Comparison of ENCODE assay signal across 7 cellular contexts in genomic region chr17:45293413-45294211, GRCh38. TPM values are rescaled to one million over a fixed set of nuclear protein-coding genes. Genes with fewer than 3 reads are reported as not detected.
A peak's percentile ranks its signal among the peaks of the same experiment; 100 is the strongest.
DNase-seq lines count a peak whose midpoint lies in the region; ATAC-seq and TF ChIP-seq lines count a peak whose summit lies in the region.

No MANE protein-coding gene starts in this region.

- H3K79me2 ChIP-seq in hepatocyte = peaks cover 54% of the 10 kb centered on the region

- no peaks in the 10 kb centered on the region for H3K27me3 ChIP-seq in hepatocyte

- DNase-seq in GM04503 (ENCODE audit: low read depth) (peak; percentile 82), NCI-H226 (peak; percentile 90), astrocyte of the cerebellum (ENCODE audit: low read depth) (peak; percentile 77), hepatocyte (ENCODE audit: low spot score) (peak; percentile 87), renal cortical epithelial cell (ENCODE audit: low read depth) (peak; percentile 95)

- H3K9me3 ChIP-seq in hepatocyte (ENCODE audit: low read depth) = no peaks in the 10 kb centered on the region

- no peaks in the 10 kb centered on the region for H3K9me2 ChIP-seq in hepatocyte (replicated peaks; ENCODE audit: insufficient read depth)

- H3K4me3 ChIP-seq in astrocyte of the cerebellum (ENCODE audit: low read depth, low read length) (no peak overlapping the region), hepatocyte (no peak overlapping the region)

- H3K4me2 ChIP-seq in hepatocyte = peak overlapping the region; percentile 23

- peaks cover 6% of the 10 kb centered on the region for H4K20me1 ChIP-seq in hepatocyte (ENCODE audit: insufficient read depth, poor library complexity, severe bottlenecking)

- no peak for TF ChIP-seq POLR2A in GM18505 (IDR thresholded peaks at IDR 0.05; ENCODE audit: borderline replicate concordance, extremely low read depth, insufficient read depth, insufficient read length)

- ATAC-seq in GM18505 (IDR thresholded peaks at IDR 0.05; ENCODE audit: unreplicated experiment) = no peak
- no peak for ATAC-seq in GM19324 (IDR thresholded peaks at IDR 0.05; ENCODE audit: low FRiP score, unreplicated experiment)

- no peak overlapping the region for H2AFZ ChIP-seq in hepatocyte

- H3K4me1 ChIP-seq in hepatocyte (ENCODE audit: insufficient read depth) = peaks cover 39% of the 10 kb centered on the region

- WGBS in hepatocyte (ENCODE audit: low lambda C conversion rate, missing lambda C conversion rate) = 52% methylated on average over 10 of the region's 10 CpGs

- H3K27ac ChIP-seq in hepatocyte = peak overlapping the region; percentile 60

- TF ChIP-seq CTCF in astrocyte of the cerebellum (IDR thresholded peaks at IDR 0.05; ENCODE audit: low read depth, low read length, missing control alignments) (no peak), hepatocyte (IDR thresholded peaks at IDR 0.05; ENCODE audit: poor library complexity) (no peak)

- no peaks in the 10 kb centered on the region for H3K36me3 ChIP-seq in hepatocyte (replicated peaks; ENCODE audit: insufficient read depth, low read depth)

- in situ Hi-C loops in astrocyte of the cerebellum (cut with HindIII; ENCODE audit: low sequenced_read_pairs) = no loop called here

RNA-seq across cellular contexts. Expression of gene MAP3K14, which starts 23.2 kb away (rescaled TPM):
- 2.3 and 3.0 TPM in 2 replicates for total RNA-seq in hepatocyte
- 3.0 TPM in 2 replicates for polyA plus RNA-seq in hepatocyte
- total RNA-seq in renal cortical epithelial cell = 3.1 and 9.9 TPM in 2 replicates

RNA-seq across cellular contexts. Expression of gene SPATA32, which starts 31.7 kb away (rescaled TPM):
- total RNA-seq in hepatocyte = not detected in 2 replicates
- polyA plus RNA-seq in hepatocyte = 0.19 and 0.31 TPM in 2 replicates
- total RNA-seq in renal cortical epithelial cell = 0.10 TPM in 1 of 2 replicates, not detected in the other
